ENCODE assay signal across 14 cellular contexts in the genomic region with DNA sequence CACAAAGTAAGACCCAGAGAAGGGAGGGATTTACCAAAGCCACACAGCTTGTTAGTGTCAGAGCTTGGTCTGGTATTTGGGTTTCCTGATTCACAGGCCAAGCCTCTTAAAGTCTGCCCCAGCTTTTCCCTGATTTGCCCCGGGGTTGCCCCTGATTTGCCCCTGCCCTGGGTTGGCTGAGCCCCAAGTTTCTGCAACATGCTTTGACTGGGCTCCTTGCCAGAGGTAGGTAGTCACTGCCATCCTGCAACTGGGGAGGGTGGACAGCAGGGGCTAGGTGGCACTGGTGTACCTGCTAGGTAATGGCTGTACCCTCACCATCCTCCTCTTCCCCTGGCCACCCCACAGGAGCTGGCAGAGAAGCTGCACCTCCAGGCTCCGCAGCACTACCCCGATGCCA. TPM values are rescaled to one million over a fixed set of nuclear protein-coding genes. Genes with fewer than 3 reads are reported as not detected.
DNase-seq lines count a peak whose midpoint lies in the region; ATAC-seq and TF ChIP-seq lines count a peak whose summit lies in the region.
"Had no signal": no experiment of that assay in that cellular context is flagged by ENCODE, and none has a peak within 500 bp of the region (broad histone marks: within the 10 kb centered on the region; RNA-seq: fewer than 3 reads in every experiment).

No MANE protein-coding gene starts in this region.

- H3K9me3 ChIP-seq in Karpas-422 (ENCODE audit: low read length) (no peaks in the 10 kb centered on the region), neural progenitor cell (ENCODE audit: low read depth) (no peaks in the 10 kb centered on the region)
- H3K9me3 ChIP-seq: ovary, thyroid gland had no signal

- intact Hi-C loops in activated CD8-positive, alpha-beta T cell treated with anti-CD3 and anti-CD28 coated beads for 36 hours (cut with micrococcal nuclease), result no loop called here

- H3K9me2 ChIP-seq in Karpas-422 (replicated peaks; ENCODE audit: insufficient read depth, low read length), result no peaks in the 10 kb centered on the region

- H2AFZ ChIP-seq in Karpas-422 (ENCODE audit: low read length) (no peak overlapping the region), neural progenitor cell (replicated peaks) (no peak overlapping the region)

- no peaks in the 10 kb centered on the region for H3K27me3 ChIP-seq in Karpas-422 (ENCODE audit: low read length)
- H3K27me3 ChIP-seq in neural progenitor cell, result peaks cover 4% of the 10 kb centered on the region
- H3K27me3 ChIP-seq: ovary, thyroid gland had no signal

- ATAC-seq in activated CD8-positive, alpha-beta T cell treated with anti-CD3 and anti-CD28 coated beads, Interleukin-2, amount 10 ng/mL, durations not matched to agents 7 days and 5 days, result no peak
- no peak for ATAC-seq in activated CD8-positive, alpha-beta T cell treated with anti-CD3 and anti-CD28 coated beads for 36 hours
- no peak for ATAC-seq in GM21786 (IDR thresholded peaks at IDR 0.05; ENCODE audit: unreplicated experiment)
- ATAC-seq in HG03342 (IDR thresholded peaks at IDR 0.05; ENCODE audit: unreplicated experiment), result no peak
- ATAC-seq in effector memory CD8-positive, alpha-beta T cell (replicated peaks), result no peak

- H3K27ac ChIP-seq in Karpas-422 (ENCODE audit: low read length) (no peak overlapping the region), neural progenitor cell (no peak overlapping the region)
- H3K27ac ChIP-seq: ovary, thyroid gland had no signal

- H3K4me1 Mint-ChIP-seq in activated CD8-positive, alpha-beta T cell treated with anti-CD3 and anti-CD28 coated beads, Interleukin-2, amount 10 ng/mL, durations not matched to agents 7 days and 5 days (ENCODE audit: low read depth), result peaks cover 56% of the 10 kb centered on the region
- peaks cover 41% of the 10 kb centered on the region for H3K4me1 Mint-ChIP-seq in activated CD8-positive, alpha-beta T cell treated with anti-CD3 and anti-CD28 coated beads for 36 hours (ENCODE audit: low read depth)
- H3K4me1 Mint-ChIP-seq in chondrocyte (ENCODE audit: low read depth), result peaks cover 23% of the 10 kb centered on the region
- H3K4me1 Mint-ChIP-seq in neural progenitor cell, result peaks cover 23% of the 10 kb centered on the region
- peaks cover 29 to 35% of the 10 kb centered on the region in 2 donors for H3K4me1 Mint-ChIP-seq in effector memory CD8-positive, alpha-beta T cell (ENCODE audit: low read depth in 2 of 2)

- no peaks in the 10 kb centered on the region for H3K9me3 Mint-ChIP-seq in activated CD8-positive, alpha-beta T cell treated with anti-CD3 and anti-CD28 coated beads, Interleukin-2, amount 10 ng/mL, durations not matched to agents 7 days and 5 days (ENCODE audit: insufficient read depth)
- no peaks in the 10 kb centered on the region for H3K9me3 Mint-ChIP-seq in activated CD8-positive, alpha-beta T cell treated with anti-CD3 and anti-CD28 coated beads for 36 hours
- H3K9me3 Mint-ChIP-seq in chondrocyte (ENCODE audit: low read depth), result no peaks in the 10 kb centered on the region
- no peaks in the 10 kb centered on the region for H3K9me3 Mint-ChIP-seq in neural progenitor cell
- H3K9me3 Mint-ChIP-seq in effector memory CD8-positive, alpha-beta T cell, result no peaks in the 10 kb centered on the region

- no peak for DNase-seq in activated CD8-positive, alpha-beta T cell treated with anti-CD3 and anti-CD28 coated beads, Interleukin-2, amount 10 ng/mL, durations not matched to agents 7 days and 5 days
- no peak for DNase-seq in activated CD8-positive, alpha-beta T cell treated with anti-CD3 and anti-CD28 coated beads for 36 hours
- peak; percentile 42 for DNase-seq in Karpas-422
- DNase-seq in chondrocyte (ENCODE audit: low spot score), result no peak
- no peak for DNase-seq in neural progenitor cell (ENCODE audit: low spot score)
- DNase-seq in effector memory CD8-positive, alpha-beta T cell, result no peak
- DNase-seq: activated CD4-positive, alpha-beta T cell treated with anti-CD3 and anti-CD28 coated beads for 48 hours; H7; hypothalamus; Kasumi-1; ovary; thyroid gland had no signal

- peaks cover 38% of the 10 kb centered on the region for H3K4me1 ChIP-seq in Karpas-422 (ENCODE audit: low read length)
- H3K4me1 ChIP-seq in neural progenitor cell, result peaks cover 8% of the 10 kb centered on the region

- H3K4me3 Mint-ChIP-seq in activated CD8-positive, alpha-beta T cell treated with anti-CD3 and anti-CD28 coated beads, Interleukin-2, amount 10 ng/mL, durations not matched to agents 7 days and 5 days, result no peak overlapping the region
- no peak overlapping the region for H3K4me3 Mint-ChIP-seq in activated CD8-positive, alpha-beta T cell treated with anti-CD3 and anti-CD28 coated beads for 36 hours
- H3K4me3 Mint-ChIP-seq in chondrocyte (ENCODE audit: unreplicated experiment) (no peak overlapping the region), neural progenitor cell (peak overlapping the region; percentile 76)
- H3K4me3 Mint-ChIP-seq in effector memory CD8-positive, alpha-beta T cell, result peak overlapping the region in 1 of 2 donors; percentile 81

- no peaks in the 10 kb centered on the region for H3K27me3 Mint-ChIP-seq in activated CD8-positive, alpha-beta T cell treated with anti-CD3 and anti-CD28 coated beads, Interleukin-2, amount 10 ng/mL, durations not matched to agents 7 days and 5 days (ENCODE audit: low read depth)
- H3K27me3 Mint-ChIP-seq in activated CD8-positive, alpha-beta T cell treated with anti-CD3 and anti-CD28 coated beads for 36 hours, result no peaks in the 10 kb centered on the region
- no peaks in the 10 kb centered on the region for H3K27me3 Mint-ChIP-seq in chondrocyte (ENCODE audit: low read depth)
- H3K27me3 Mint-ChIP-seq in neural progenitor cell (ENCODE audit: insufficient read depth, low read depth), result peaks cover 2% of the 10 kb centered on the region
- no peaks in the 10 kb centered on the region for H3K27me3 Mint-ChIP-seq in effector memory CD8-positive, alpha-beta T cell

- H3K36me3 Mint-ChIP-seq in activated CD8-positive, alpha-beta T cell treated with anti-CD3 and anti-CD28 coated beads, Interleukin-2, amount 10 ng/mL, durations not matched to agents 7 days and 5 days (ENCODE audit: low read depth), result peaks cover 43% of the 10 kb centered on the region
- H3K36me3 Mint-ChIP-seq in activated CD8-positive, alpha-beta T cell treated with anti-CD3 and anti-CD28 coated beads for 36 hours (ENCODE audit: low read depth), result peaks cover 51% of the 10 kb centered on the region
- no peaks in the 10 kb centered on the region for H3K36me3 Mint-ChIP-seq in chondrocyte (ENCODE audit: low read depth)
- H3K36me3 Mint-ChIP-seq in neural progenitor cell, result peaks cover 14% of the 10 kb centered on the region
- peaks cover 16% of the 10 kb centered on the region for H3K36me3 Mint-ChIP-seq in effector memory CD8-positive, alpha-beta T cell (ENCODE audit: insufficient read depth)

- H4K20me1 ChIP-seq in Karpas-422 (ENCODE audit: insufficient read depth, low read depth, low read length) (no peaks in the 10 kb centered on the region), neural progenitor cell (ENCODE audit: low read depth) (no peaks in the 10 kb centered on the region)

- POLR2A ChIA-PET in activated CD8-positive, alpha-beta T cell treated with anti-CD3 and anti-CD28 coated beads, Interleukin-2, amount 10 ng/mL, durations not matched to agents 7 days and 5 days (lab: Charles Lee), result interaction anchor here (1.5 kb wide), 1 partner anchor 10 kb away, joined by 5 read pairs; no protein-coding TSS in a partner anchor
- POLR2A ChIA-PET in activated CD8-positive, alpha-beta T cell treated with anti-CD3 and anti-CD28 coated beads for 36 hours (lab: Charles Lee), result interaction anchor here (0.7 to 1.2 kb wide), 3 partner anchors 9 to 52 kb away, joined by 3 read pairs; no protein-coding TSS in a partner anchor

- H3K4me3 ChIP-seq in Karpas-422 (ENCODE audit: low read length) (no peak overlapping the region), neural progenitor cell (no peak overlapping the region)
- H3K4me3 ChIP-seq: ovary, thyroid gland had no signal

- H3K36me3 ChIP-seq in Karpas-422 (ENCODE audit: insufficient read depth, low read length) (peaks cover 6% of the 10 kb centered on the region; the same call in 1 of the 2 replicates), neural progenitor cell (no peaks in the 10 kb centered on the region)
- H3K36me3 ChIP-seq: ovary had no signal

- H3K79me2 ChIP-seq in Karpas-422 (ENCODE audit: low read length), result peaks cover 14% of the 10 kb centered on the region
- H3K79me2 ChIP-seq in neural progenitor cell (ENCODE audit: low read depth), result peaks cover 12% of the 10 kb centered on the region

- no peak overlapping the region for H3K9ac ChIP-seq in Karpas-422 (ENCODE audit: low read length)
- H3K9ac ChIP-seq in neural progenitor cell, result no peak overlapping the region

- peaks cover 14% of the 10 kb centered on the region for H3F3A ChIP-seq in neural progenitor cell (ENCODE audit: low read depth)

- CTCF ChIA-PET in activated CD8-positive, alpha-beta T cell treated with anti-CD3 and anti-CD28 coated beads, Interleukin-2, amount 10 ng/mL, durations not matched to agents 7 days and 5 days (lab: Charles Lee), result interaction anchor here (0.7 to 3.1 kb wide), 7 partner anchors 9 to 111 kb away, joined by 3 to 40 read pairs (median 8); a partner anchor contains a TSS
- CTCF ChIA-PET in activated CD8-positive, alpha-beta T cell treated with anti-CD3 and anti-CD28 coated beads for 36 hours (lab: Charles Lee), result interaction anchor here (1.6 to 6.5 kb wide), 2 partner anchors 10 to 257 kb away, joined by 4 to 52 read pairs; no protein-coding TSS in a partner anchor

- H3K4me2 ChIP-seq in Karpas-422 (ENCODE audit: low read depth, low read length, poor library complexity, severe bottlenecking) (no peak overlapping the region), neural progenitor cell (no peak overlapping the region)

- no peak for TF ChIP-seq CTCF in activated CD8-positive, alpha-beta T cell treated with anti-CD3 and anti-CD28 coated beads for 36 hours (IDR thresholded peaks at IDR 0.05)
- no peak for TF ChIP-seq CTCF in chondrocyte (IDR thresholded peaks at IDR 0.05)
- no peak for TF ChIP-seq CTCF in neural progenitor cell (IDR thresholded peaks at IDR 0.05)

- H3K27ac Mint-ChIP-seq in activated CD8-positive, alpha-beta T cell treated with anti-CD3 and anti-CD28 coated beads, Interleukin-2, amount 10 ng/mL, durations not matched to agents 7 days and 5 days, result peak overlapping the region; percentile 96
- no peak overlapping the region for H3K27ac Mint-ChIP-seq in activated CD8-positive, alpha-beta T cell treated with anti-CD3 and anti-CD28 coated beads for 36 hours
- peak overlapping the region; percentile 8 for H3K27ac Mint-ChIP-seq in chondrocyte (ENCODE audit: unreplicated experiment)
- no peak overlapping the region for H3K27ac Mint-ChIP-seq in neural progenitor cell
- H3K27ac Mint-ChIP-seq in effector memory CD8-positive, alpha-beta T cell, result peak overlapping the region in 1 of 2 donors; percentile 96

RNA-seq across cellular contexts. Expression of a gene that starts 2.5 kb away (rescaled TPM):
- 10 to 100 TPM; 55.7 to 56.7 TPM for total RNA-seq in activated CD8-positive, alpha-beta T cell treated with anti-CD3 and anti-CD28 coated beads, Interleukin-2, amount 10 ng/mL, durations not matched to agents 7 days and 5 days
- total RNA-seq in activated CD8-positive, alpha-beta T cell treated with anti-CD3 and anti-CD28 coated beads for 36 hours, result 10 to 100 TPM; 67.1 to 74.3 TPM
- total RNA-seq in Karpas-422 (2014; rRNA removed; shearing (Covaris generic); ENCODE audit: low replicate concordance), result 73.7 and 78.8 TPM in 2 replicates
- total RNA-seq in chondrocyte, result 27.6 to 29.2 TPM (median 28.2 TPM) in 3 replicates
- total RNA-seq in neural progenitor cell (ENCODE audit: low replicate concordance), result 77.7 and 106 TPM in 2 replicates

RNA-seq across cellular contexts. Expression of a gene that starts 14.3 kb away (rescaled TPM):
- 10 to 100 TPM; 61.3 to 72.5 TPM for total RNA-seq in activated CD8-positive, alpha-beta T cell treated with anti-CD3 and anti-CD28 coated beads, Interleukin-2, amount 10 ng/mL, durations not matched to agents 7 days and 5 days
- total RNA-seq in activated CD8-positive, alpha-beta T cell treated with anti-CD3 and anti-CD28 coated beads for 36 hours, result 10 to 100 TPM; 36.5 to 44.7 TPM
- total RNA-seq in Karpas-422 (2014; rRNA removed; shearing (Covaris generic); ENCODE audit: low replicate concordance), result 58.8 and 69.5 TPM in 2 replicates
- total RNA-seq in chondrocyte (78.0 to 97.6 TPM (median 89.9 TPM) in 3 replicates), neural progenitor cell (ENCODE audit: low replicate concordance) (120 and 124 TPM in 2 replicates)

RNA-seq across cellular contexts. Expression of a gene that starts 19.1 kb away (rescaled TPM):
- 100 to 1,000 TPM in 1 of 2 experiments, 10 to 100 TPM in 1; 96.9 to 105 TPM for total RNA-seq in activated CD8-positive, alpha-beta T cell treated with anti-CD3 and anti-CD28 coated beads, Interleukin-2, amount 10 ng/mL, durations not matched to agents 7 days and 5 days
- total RNA-seq in activated CD8-positive, alpha-beta T cell treated with anti-CD3 and anti-CD28 coated beads for 36 hours, result 10 to 100 TPM; 57.8 to 58.9 TPM
- total RNA-seq in Karpas-422 (2014; rRNA removed; shearing (Covaris generic); ENCODE audit: low replicate concordance), result 37.1 and 54.9 TPM in 2 replicates
- total RNA-seq in chondrocyte (67.4 to 75.5 TPM (median 67.9 TPM) in 3 replicates), neural progenitor cell (ENCODE audit: low replicate concordance) (19.4 and 44.5 TPM in 2 replicates)

RNA-seq across cellular contexts. Expression of a gene that starts 45.6 kb away (rescaled TPM):
- total RNA-seq in activated CD8-positive, alpha-beta T cell treated with anti-CD3 and anti-CD28 coated beads, Interleukin-2, amount 10 ng/mL, durations not matched to agents 7 days and 5 days, result 100 to 1,000 TPM; 305 to 313 TPM
- total RNA-seq in activated CD8-positive, alpha-beta T cell treated with anti-CD3 and anti-CD28 coated beads for 36 hours, result 100 to 1,000 TPM; 342 TPM
- 135 and 229 TPM in 2 replicates for total RNA-seq in Karpas-422 (2014; rRNA removed; shearing (Covaris generic); ENCODE audit: low replicate concordance)
- 126 to 133 TPM (median 131 TPM) in 3 replicates for total RNA-seq in chondrocyte
- total RNA-seq in neural progenitor cell (ENCODE audit: low replicate concordance), result 144 and 200 TPM in 2 replicates

RNA-seq across cellular contexts. Expression of a gene that starts 49.4 kb away (rescaled TPM):
- total RNA-seq in activated CD8-positive, alpha-beta T cell treated with anti-CD3 and anti-CD28 coated beads, Interleukin-2, amount 10 ng/mL, durations not matched to agents 7 days and 5 days, result 10 to 100 TPM; 56.9 to 58.0 TPM
- total RNA-seq in activated CD8-positive, alpha-beta T cell treated with anti-CD3 and anti-CD28 coated beads for 36 hours, result 10 to 100 TPM; 45.9 to 49.3 TPM
- 87.3 and 89.6 TPM in 2 replicates for total RNA-seq in Karpas-422 (2014; rRNA removed; shearing (Covaris generic); ENCODE audit: low replicate concordance)
- 24.3 to 29.0 TPM (median 24.5 TPM) in 3 replicates for total RNA-seq in chondrocyte
- 22.7 and 37.4 TPM in 2 replicates for total RNA-seq in neural progenitor cell (ENCODE audit: low replicate concordance)

Comparison
In these comparisons a context has a peak if more than half of its experiments do, and no peak if none do; other contexts are left out.
1. H3K27ac Mint-ChIP-seq: peak in activated CD8-positive, alpha-beta T cell treated with anti-CD3 and anti-CD28 coated beads, Interleukin-2, amount 10 ng/mL, durations not matched to agents 7 days and 5 days (single experiment) and chondrocyte (single experiment); none in activated CD8-positive, alpha-beta T cell treated with anti-CD3 and anti-CD28 coated beads for 36 hours (single experiment) and neural progenitor cell (single experiment).